ENCODE assay signal across 20 cellular contexts in the genomic region with DNA sequence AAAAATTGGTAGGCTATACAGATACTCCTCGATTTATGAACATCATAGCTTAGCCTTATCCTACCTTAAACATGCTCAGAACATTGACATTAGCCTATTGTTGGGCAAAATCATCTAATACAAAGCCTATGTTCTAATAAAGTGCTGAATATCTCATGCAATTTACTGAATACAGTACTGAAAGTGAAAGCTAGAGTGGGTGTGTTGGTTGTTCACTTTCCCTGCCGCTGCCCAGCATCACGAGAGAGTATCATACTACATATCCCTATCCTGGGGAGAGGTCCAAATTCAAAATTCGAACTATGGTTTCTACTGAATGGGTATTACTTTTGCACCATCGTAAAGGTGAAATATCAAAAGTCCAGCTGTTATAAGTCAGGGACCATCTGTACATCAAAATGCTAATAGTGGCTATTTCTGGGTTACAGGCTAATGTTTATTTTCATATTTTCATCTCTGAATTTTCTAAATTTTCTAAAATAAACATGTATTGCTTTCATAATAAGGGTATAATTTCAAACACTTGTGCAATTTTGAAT. TPM values are rescaled to one million over a fixed set of nuclear protein-coding genes. Genes with fewer than 3 reads are reported as not detected.
DNase-seq lines count a peak whose midpoint lies in the region; ATAC-seq and TF ChIP-seq lines count a peak whose summit lies in the region.
"Had no signal": no experiment of that assay in that cellular context is flagged by ENCODE, and none has a peak within 500 bp of the region (broad histone marks: within the 10 kb centered on the region; RNA-seq: fewer than 3 reads in every experiment).

No MANE protein-coding gene starts in this region.

- H2AFZ ChIP-seq in SK-N-SH (ENCODE audit: low read depth) (no peak overlapping the region), OCI-LY1 (ENCODE audit: low read length) (no peak overlapping the region), fibroblast of lung (ENCODE audit: low read length) (peak overlapping the region; percentile 58), smooth muscle cell (ENCODE audit: low read depth) (peak overlapping the region; percentile 28)
- H2AFZ ChIP-seq: parathyroid adenoma had no signal

- intact Hi-C loops in vagina (cut with DNase I) = no loop called here

- no peaks in the 10 kb centered on the region for H3K79me2 ChIP-seq in SK-N-SH (ENCODE audit: insufficient read depth)
- no peaks in the 10 kb centered on the region for H3K79me2 ChIP-seq in OCI-LY1 (ENCODE audit: insufficient read depth, low read length)
- H3K79me2 ChIP-seq in fibroblast of lung (ENCODE audit: control insufficient read depth, insufficient read depth, low read length) = no peaks in the 10 kb centered on the region
- no peaks in the 10 kb centered on the region for H3K79me2 ChIP-seq in smooth muscle cell (ENCODE audit: low read depth)
- H3K79me2 ChIP-seq: parathyroid adenoma had no signal

- TF ChIP-seq POLR2A in vagina (IDR thresholded peaks at IDR 0.05) = no peak

- no peak for TF ChIP-seq EP300 in SK-N-SH (IDR thresholded peaks at IDR 0.05; ENCODE audit: borderline replicate concordance in 1 of 2, low read depth in 1 of 2, low read length in 1 of 2)

- H3K9me3 ChIP-seq in SK-N-SH (peaks cover 11% of the 10 kb centered on the region; the same call in 1 of the 2 replicates), OCI-LY1 (ENCODE audit: low read length) (peaks cover under 1% of the 10 kb centered on the region; the same call in 1 of the 2 replicates), fibroblast of lung (ENCODE audit: control insufficient read depth, insufficient read depth, low read depth, low read length) (no peaks in the 10 kb centered on the region), smooth muscle cell (replicated peaks; ENCODE audit: low read depth) (peaks cover 12% of the 10 kb centered on the region), vagina (no peaks in the 10 kb centered on the region)
- H3K9me3 ChIP-seq: adrenal gland had no signal

- TF ChIP-seq RAD21 in SK-N-SH (IDR thresholded peaks at IDR 0.05; ENCODE audit: low read length) = no peak

- H3K9ac ChIP-seq in SK-N-SH (no peak overlapping the region), OCI-LY1 (ENCODE audit: low read length) (no peak overlapping the region), fibroblast of lung (ENCODE audit: insufficient read depth, low read length) (no peak overlapping the region), smooth muscle cell (ENCODE audit: low read depth) (no peak overlapping the region)
- H3K9ac ChIP-seq: parathyroid adenoma had no signal

- DNase-seq in SK-N-SH (no peak), fibroblast of lung (ENCODE audit: low read depth in 2 of 2) (peak in 1 of 2 donors; percentile 58), smooth muscle cell (lab: John Stamatoyannopoulos, UW; ENCODE audit: unreplicated experiment) (no peak), hippocampal formation (lab: John Stamatoyannopoulos, UW) (no peak), NK-92 (lab: John Stamatoyannopoulos, UW; ENCODE audit: unreplicated experiment) (no peak), vagina (ENCODE audit: extremely low spot score in 2 of 2) (no peak)
- DNase-seq: ACHN; adrenal gland; cortex of kidney; DMS153; mucosa of descending colon; NCI-H1417 treated with DMSO at 0.1 percent for 48 hours; NCI-H510A; Right ventricle myocardium superior; stimulated activated CD4-positive, alpha-beta T cell treated with anti-CD3 and anti-CD28 coated beads, Interleukin-15, amount 100 ng/mL, for 24 hours had no signal

- no peak overlapping the region for H3K4me2 ChIP-seq in SK-N-SH
- peak overlapping the region; percentile 46 for H3K4me2 ChIP-seq in OCI-LY1 (ENCODE audit: low read length)
- peak overlapping the region; percentile 85 for H3K4me2 ChIP-seq in fibroblast of lung (ENCODE audit: extremely low read depth, insufficient read depth, low read length)
- H3K4me2 ChIP-seq in smooth muscle cell = peak overlapping the region; percentile 49

- H4K20me1 ChIP-seq in SK-N-SH (ENCODE audit: insufficient read depth) (no peaks in the 10 kb centered on the region), OCI-LY1 (ENCODE audit: insufficient read depth, low read length) (no peaks in the 10 kb centered on the region), fibroblast of lung (ENCODE audit: control insufficient read depth, extremely low read depth, insufficient read depth, low read length) (no peaks in the 10 kb centered on the region), smooth muscle cell (ENCODE audit: low read depth) (no peaks in the 10 kb centered on the region)

- ATAC-seq in SK-N-SH treated with all-trans-retinoic acid at 6 μM for 48 hours = peak; percentile 31; the same call in 1 of the 3 replicates
- ATAC-seq: mucosa of descending colon had no signal

- POLR2A ChIA-PET in SK-N-SH (lab: Yijun Ruan, JAX) = no interaction called here

- no peaks in the 10 kb centered on the region; a peak in 1 of 4 replicates for H3K4me1 ChIP-seq in SK-N-SH (ENCODE audit: control insufficient read depth in 1 of 2, insufficient read depth in 2 of 2, low read depth in 1 of 2, low read length in 1 of 2)
- no peaks in the 10 kb centered on the region for H3K4me1 ChIP-seq in OCI-LY1 (ENCODE audit: insufficient read depth, low read length, severe bottlenecking)
- H3K4me1 ChIP-seq in fibroblast of lung (ENCODE audit: control insufficient read depth, extremely low read depth, insufficient read depth, low read length) = no peaks in the 10 kb centered on the region
- H3K4me1 ChIP-seq in smooth muscle cell (ENCODE audit: low read depth) = peaks cover 4% of the 10 kb centered on the region
- H3K4me1 ChIP-seq in vagina = no peaks in the 10 kb centered on the region
- H3K4me1 ChIP-seq: adrenal gland, parathyroid adenoma had no signal

- no peaks in the 10 kb centered on the region for H3K36me3 ChIP-seq in SK-N-SH (replicated peaks in 1 of 2; ENCODE audit: control insufficient read depth in 1 of 2, insufficient read depth in 2 of 2, low read length in 1 of 2)
- H3K36me3 ChIP-seq in OCI-LY1 (ENCODE audit: insufficient read depth, low read length) = no peaks in the 10 kb centered on the region
- no peaks in the 10 kb centered on the region for H3K36me3 ChIP-seq in fibroblast of lung (ENCODE audit: control insufficient read depth, insufficient read depth, low read length)
- H3K36me3 ChIP-seq in smooth muscle cell (ENCODE audit: low read depth) = peaks cover 3% of the 10 kb centered on the region
- no peaks in the 10 kb centered on the region for H3K36me3 ChIP-seq in vagina
- H3K36me3 ChIP-seq: adrenal gland, thoracic aorta had no signal

- H3K4me3 ChIP-seq in SK-N-SH (ENCODE audit: low read depth in 2 of 2, low read length in 1 of 2) (no peak overlapping the region), OCI-LY1 (ENCODE audit: low read depth, low read length, poor library complexity, severe bottlenecking) (peak overlapping the region; percentile 36), fibroblast of lung (replicated peaks in 1 of 4; ENCODE audit: control extremely low read depth in 1 of 4, insufficient read depth in 1 of 4, low read depth in 3 of 4, low read length in 4 of 4) (peak overlapping the region; percentile 38 to 62 (median 47)), smooth muscle cell (peak overlapping the region; percentile 7), vagina (no peak overlapping the region)
- H3K4me3 ChIP-seq: adrenal gland, mucosa of descending colon, thoracic aorta had no signal

- no peaks in the 10 kb centered on the region for H3K27me3 ChIP-seq in SK-N-SH (ENCODE audit: insufficient read depth)
- no peaks in the 10 kb centered on the region for H3K27me3 ChIP-seq in OCI-LY1 (ENCODE audit: insufficient read depth, low read length)
- no peaks in the 10 kb centered on the region for H3K27me3 ChIP-seq in fibroblast of lung (ENCODE audit: control insufficient read depth, insufficient read depth, low read length)
- H3K27me3 ChIP-seq in smooth muscle cell (ENCODE audit: low read depth) = no peaks in the 10 kb centered on the region
- no peaks in the 10 kb centered on the region for H3K27me3 ChIP-seq in vagina
- H3K27me3 ChIP-seq: adrenal gland had no signal

- H3F3A ChIP-seq in SK-N-SH (replicated peaks; ENCODE audit: insufficient read depth) = no peaks in the 10 kb centered on the region
- H3F3A ChIP-seq in OCI-LY1 (ENCODE audit: insufficient read depth, low read length) = no peaks in the 10 kb centered on the region
- peaks cover 6% of the 10 kb centered on the region for H3F3A ChIP-seq in smooth muscle cell (ENCODE audit: low read depth)

- no peak for TF ChIP-seq CTCF in SK-N-SH (IDR thresholded peaks at IDR 0.05)
- no peak for TF ChIP-seq CTCF in OCI-LY1 (IDR thresholded peaks at IDR 0.05; ENCODE audit: low read length)
- no peak for TF ChIP-seq CTCF in fibroblast of lung (conservative IDR thresholded peaks at IDR 0.05 in 1 of 2, IDR thresholded peaks at IDR 0.05 in 1 of 2; ENCODE audit: low read depth in 1 of 2, low read length in 2 of 2)
- no peak for TF ChIP-seq CTCF in smooth muscle cell (IDR thresholded peaks at IDR 0.05; ENCODE audit: borderline replicate concordance, insufficient read depth, poor library complexity, severe bottlenecking)
- TF ChIP-seq CTCF in vagina (IDR thresholded peaks at IDR 0.05) = no peak

- H3K9me2 ChIP-seq in SK-N-SH (no peaks in the 10 kb centered on the region), OCI-LY1 (ENCODE audit: low read depth, low read length) (no peaks in the 10 kb centered on the region; the same call in 1 of the 2 replicates)

- 73% methylated on average over 5 of the region's 5 CpGs for WGBS in SK-N-SH (ENCODE audit: low lambda C conversion rate)
- 87% methylated on average over 5 of the region's 5 CpGs for WGBS in smooth muscle cell (ENCODE audit: low lambda C conversion rate)

- CTCF ChIA-PET in SK-N-SH (lab: Yijun Ruan, JAX) = interaction anchor here (0.7 to 0.9 kb wide), 4 partner anchors 14 to 369 kb away, joined by 3 read pairs; no protein-coding TSS in a partner anchor

- no peak overlapping the region for H3K27ac ChIP-seq in SK-N-SH (ENCODE audit: low read depth in 2 of 2, low read length in 1 of 2)
- H3K27ac ChIP-seq in OCI-LY1 (ENCODE audit: low read depth, low read length, poor library complexity, severe bottlenecking) = no peak overlapping the region
- H3K27ac ChIP-seq in fibroblast of lung (ENCODE audit: insufficient read depth, low read length) = no peak overlapping the region
- H3K27ac ChIP-seq in smooth muscle cell (ENCODE audit: low read depth) = no peak overlapping the region
- no peak overlapping the region for H3K27ac ChIP-seq in vagina
- H3K27ac ChIP-seq: adrenal gland, parathyroid adenoma, thoracic aorta had no signal

TF ChIP-seq in SK-N-SH, 30 proteins besides CTCF, POLR2A, EP300 and RAD21 (continues in another document):
- TF ChIP-seq FOXM1 (IDR thresholded peaks at IDR 0.05; ENCODE audit: low read depth) = no peak

RNA-seq across cellular contexts. Expression of gene NACA2, which starts 54.5 kb away (rescaled TPM):
- polyA plus RNA-seq in SK-N-SH (2012; rRNA removed) (not detected in 2 replicates), fibroblast of lung (0.17 TPM in 1 of 2 replicates, not detected in the other), smooth muscle cell (not detected in 2 replicates)
- 0.10 TPM in 1 of 2 replicates, not detected in the other for polyA plus RNA-seq in SK-N-SH (2012; cell fraction: cytosol; rRNA removed)
- not detected in 2 replicates for polyA plus RNA-seq in SK-N-SH (2012; cell fraction: nucleus; rRNA removed)
- total RNA-seq in fibroblast of lung (not detected in 2 replicates), smooth muscle cell (not detected in 2 replicates), vagina (not detected)
- polyA plus RNA-seq in fibroblast of lung (2012) = 0.27 and 0.61 TPM in 2 replicates
- not detected in 2 replicates for polyA minus RNA-seq in fibroblast of lung (ENCODE audit: low replicate concordance)
- total RNA-seq: adrenal gland, frontal cortex, mucosa of descending colon, Right ventricle myocardium superior, thoracic aorta had no signal

Comparison
In these comparisons a context has a peak if more than half of its experiments do, and no peak if none do; other contexts are left out.
1. H2AFZ ChIP-seq: peak in fibroblast of lung (single experiment) and smooth muscle cell (single experiment); none in SK-N-SH (single experiment) and OCI-LY1 (single experiment).
2. H3K4me3 ChIP-seq: peak in OCI-LY1 (single experiment), fibroblast of lung (4 of 4) and smooth muscle cell (single experiment); none in SK-N-SH (0 of 2) and vagina (0 of 2).